1 cellular context compared by ENCODE assay signal in genomic region chr2:119728421-119728820, GRCh38.
TF ChIP-seq lines count a peak whose summit lies in the region.

No MANE protein-coding gene starts in this region.

TF ChIP-seq in HepG2, 621 proteins besides CTCF, POLR2A, EP300 and RAD21:
- peak; percentile 58 for TF ChIP-seq CEBPB (IDR thresholded peaks at IDR 0.05; ENCODE audit: borderline replicate concordance, low read depth, low read length)
- TF ChIP-seq PTBP1 (IDR thresholded peaks at IDR 0.05; ENCODE audit: low read depth, low read length, poor library complexity, severe bottlenecking), result no peak
- no peak for TF ChIP-seq ZNF432 (CRISPR knock-in tag; IDR thresholded peaks at IDR 0.05; ENCODE audit: borderline replicate concordance)
